In genomic region chr16:10514369-10515055, GRCh38 we compare ENCODE assay signal across 8 cellular contexts.
DNase-seq lines count a peak whose midpoint lies in the region; ATAC-seq, FAIRE-seq and TF ChIP-seq lines count a peak whose summit lies in the region.

No MANE protein-coding gene starts in this region.

- TF ChIP-seq POLR2A in A549 (IDR thresholded peaks at IDR 0.05; ENCODE audit: low read length), result no peak
- TF ChIP-seq POLR2A in endothelial cell of umbilical vein (IDR thresholded peaks at IDR 0.05; ENCODE audit: low read depth, low read length), result no peak

- dilution Hi-C loops in endothelial cell of umbilical vein (cut with MboI; ENCODE audit: extremely low pct_ligation_motif_present, low sequenced_read_pairs), result no loop called here

- peak; percentile 40 to 60 for DNase-seq in A549 (ENCODE audit: low read depth in 1 of 2, low spot score in 1 of 2)
- DNase-seq in NCI-H2107 treated with DMSO at 0.1 percent for 48 hours (lab: John Stamatoyannopoulos, UW; ENCODE audit: unreplicated experiment), result peak; percentile 39
- peak; percentile 62 for DNase-seq in activated CD4-positive, alpha-beta T cell treated with anti-CD3 and anti-CD28 coated beads for 48 hours
- peak; percentile 55 for DNase-seq in endothelial cell of umbilical vein (ENCODE audit: low read depth, low spot score)
- peak; percentile 59 for DNase-seq in myocyte (ENCODE audit: low read depth)
- no peak for DNase-seq in type B pancreatic cell (ENCODE audit: extremely low spot score, unreplicated experiment)

- 50% methylated on average over 6 of the region's 6 CpGs for WGBS in A549 (ENCODE audit: missing lambda C conversion rate)

- H3K36me3 ChIP-seq in endothelial cell of umbilical vein (ENCODE audit: control insufficient read depth in 2 of 2, extremely low read depth in 1 of 2, insufficient read depth in 2 of 2, low read length in 2 of 2), result no peaks in the 10 kb centered on the region

- no peak for FAIRE-seq in A549 (lab: Jason Lieb, UNC)
- FAIRE-seq in endothelial cell of umbilical vein (lab: Jason Lieb, UNC), result peak; percentile 82

- TF ChIP-seq CTCF in A549 (IDR thresholded peaks at IDR 0.05), result peak; percentile 89
- TF ChIP-seq CTCF in GM12873 (IDR thresholded peaks at IDR 0.05; ENCODE audit: insufficient read depth, low read depth, low read length, missing control alignments), result peak; percentile 62
- peak; percentile 30 to 43 for TF ChIP-seq CTCF in endothelial cell of umbilical vein (IDR thresholded peaks at IDR 0.05; ENCODE audit: extremely low read depth in 1 of 2, insufficient read depth in 1 of 2, low read depth in 1 of 2, low read length in 2 of 2)
- TF ChIP-seq CTCF in type B pancreatic cell (conservative IDR thresholded peaks at IDR 0.05), result peak; percentile 87

- H3K4me1 ChIP-seq in A549, result no peaks in the 10 kb centered on the region
- no peaks in the 10 kb centered on the region for H3K4me1 ChIP-seq in endothelial cell of umbilical vein (ENCODE audit: control insufficient read depth, extremely low read depth, insufficient read depth, low read length)

- no peaks in the 10 kb centered on the region for H3K9me3 Mint-ChIP-seq in type B pancreatic cell

- H3K9me3 ChIP-seq in A549 (no peaks in the 10 kb centered on the region), endothelial cell of umbilical vein (replicated peaks; ENCODE audit: control insufficient read depth, insufficient read depth, low read length) (no peaks in the 10 kb centered on the region)

- intact Hi-C loops in endothelial cell of umbilical vein (cut with micrococcal nuclease), result loop anchor here (1.0 kb wide), 2 partner anchors 223 to 404 kb away; no protein-coding TSS in a partner anchor

- BruUV-seq in endothelial cell of umbilical vein (replicated peaks; lab: Mats Ljungman, UMichigan), result no TSS peak

- no peaks in the 10 kb centered on the region for H4K20me1 ChIP-seq in endothelial cell of umbilical vein (replicated peaks; ENCODE audit: control insufficient read depth, extremely low read depth, insufficient read depth, low read length)

- H3K36me3 Mint-ChIP-seq in type B pancreatic cell, result no peaks in the 10 kb centered on the region

- H3K27me3 Mint-ChIP-seq in type B pancreatic cell, result peaks cover 3% of the 10 kb centered on the region

- H3K4me2 ChIP-seq in A549 (no peak overlapping the region), endothelial cell of umbilical vein (ENCODE audit: insufficient read depth, low read length) (no peak overlapping the region)

- peaks cover 8% of the 10 kb centered on the region for H3K4me1 Mint-ChIP-seq in type B pancreatic cell (ENCODE audit: unreplicated experiment)

- H3K27ac ChIP-seq in A549 (peak overlapping the region in 1 of 2 experiments; percentile 33; a peak in 1 of 6 replicates), endothelial cell of umbilical vein (ENCODE audit: insufficient read depth, low read depth, low read length) (no peak overlapping the region)

- CTCF ChIA-PET in A549 (lab: Yijun Ruan, JAX) (interaction anchor here (0.5 to 10.3 kb wide), 52 partner anchors 9 to 1412 kb away, joined by 3 to 198 read pairs (median 5); partner anchors contain the start of gene NUBP1), endothelial cell of umbilical vein (lab: Charles Lee) (interaction anchor here (0.6 to 5.8 kb wide), 31 partner anchors 9 to 1887 kb away, joined by 3 to 189 read pairs (median 4); partner anchors contain the start of gene NUBP1)

- H3K79me2 ChIP-seq in endothelial cell of umbilical vein (ENCODE audit: control insufficient read depth, insufficient read depth, low read length), result no peaks in the 10 kb centered on the region

- H3K27ac Mint-ChIP-seq in type B pancreatic cell, result no peak overlapping the region

- POLR2A ChIA-PET in A549 (lab: Yijun Ruan, JAX), result interaction anchor here (1.3 kb wide), 1 partner anchor 230 kb away, joined by 4 read pairs; the partner anchor contains the start of gene NUBP1
- POLR2A ChIA-PET in endothelial cell of umbilical vein (lab: Charles Lee), result no interaction called here

- no peak overlapping the region for H3K9ac ChIP-seq in endothelial cell of umbilical vein (replicated peaks; ENCODE audit: extremely low read depth, insufficient read depth, low read length)

- H3K4me3 ChIP-seq in A549, result no peak overlapping the region
- H3K4me3 ChIP-seq in endothelial cell of umbilical vein (replicated peaks in 1 of 3; ENCODE audit: insufficient read depth in 1 of 3, low read depth in 1 of 3, low read length in 3 of 3), result no peak overlapping the region

- ATAC-seq in A549 (peak in 1 of 2 experiments; percentile 62; a peak in 3 of 6 replicates), GM21526 (IDR thresholded peaks at IDR 0.05; ENCODE audit: low FRiP score, unreplicated experiment) (no peak)

- no peak overlapping the region for H2AFZ ChIP-seq in endothelial cell of umbilical vein (ENCODE audit: low read depth, low read length)

- H3K4me3 Mint-ChIP-seq in type B pancreatic cell, result no peak overlapping the region

- no peak for TF ChIP-seq EP300 in A549 (IDR thresholded peaks at IDR 0.05)

- peaks cover 0 to 4% of the 10 kb centered on the region in 2 experiments for H3K27me3 ChIP-seq in endothelial cell of umbilical vein (ENCODE audit: control insufficient read depth in 2 of 2, insufficient read depth in 2 of 2, low read length in 2 of 2)

- peak; percentile 82 to 83 for TF ChIP-seq RAD21 in A549 (conservative IDR thresholded peaks at IDR 0.05 in 1 of 2, IDR thresholded peaks at IDR 0.05 in 1 of 2)

- no peaks in the 10 kb centered on the region for H3K9me1 ChIP-seq in endothelial cell of umbilical vein (replicated peaks; ENCODE audit: control insufficient read depth, extremely low read depth, insufficient read depth, low read length)

TF ChIP-seq in A549, 52 proteins besides CTCF, POLR2A, EP300 and RAD21:
- no peak for TF ChIP-seq MAZ (IDR thresholded peaks at IDR 0.05; ENCODE audit: borderline replicate concordance, low read depth, low read length)
- TF ChIP-seq SMC3 (IDR thresholded peaks at IDR 0.05), result peak; percentile 94
TF ChIP-seq in A549: peak in this region for 1.

TF ChIP-seq in endothelial cell of umbilical vein, 7 proteins besides CTCF, POLR2A, EP300 and RAD21:
- TF ChIP-seq MYC (IDR thresholded peaks at IDR 0.05; ENCODE audit: low read depth, low read length) (no peak), EZH2 (IDR thresholded peaks at IDR 0.05; ENCODE audit: borderline replicate concordance, low read depth, low read length, severe bottlenecking) (no peak), POLR2AphosphoS5 (IDR thresholded peaks at IDR 0.05; ENCODE audit: insufficient read depth, low read depth, low read length) (no peak), MAX (IDR thresholded peaks at IDR 0.05; ENCODE audit: insufficient read depth, insufficient read length) (no peak), JUN (IDR thresholded peaks at IDR 0.05; ENCODE audit: borderline replicate concordance, insufficient read depth, insufficient read length, low read depth) (no peak)

Comparison
In these comparisons a context has a peak if more than half of its experiments do, and no peak if none do; other contexts are left out.
1. CTCF ChIP-seq: peak in every context shown above with its lines; median percentile 89 in A549; 87 in type B pancreatic cell; 62 in GM12873; 36 in endothelial cell of umbilical vein.